17 cellular contexts compared by ENCODE assay signal in the genomic region with DNA sequence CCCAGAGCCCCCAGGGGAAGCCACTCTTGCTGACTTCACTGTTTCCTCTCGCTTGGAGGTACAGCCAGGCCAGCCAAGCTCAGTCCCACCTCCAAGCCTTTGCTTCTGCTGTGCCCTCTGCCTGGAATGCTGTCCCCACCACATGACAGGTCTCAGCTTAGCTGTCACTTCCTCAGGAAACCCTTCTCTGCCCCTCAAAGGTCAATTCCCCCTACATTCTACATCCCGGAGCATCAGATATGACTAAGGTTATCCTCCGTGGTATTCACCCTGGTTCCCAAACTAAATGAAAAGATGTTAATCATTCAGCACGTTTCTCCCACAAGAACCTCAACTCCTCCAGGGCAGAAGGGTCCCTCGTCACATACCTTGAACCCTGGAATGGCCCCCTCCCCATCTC. TPM values are rescaled to one million over a fixed set of nuclear protein-coding genes. Genes with fewer than 3 reads are reported as not detected.
DNase-seq lines count a peak whose midpoint lies in the region; ATAC-seq, FAIRE-seq and TF ChIP-seq lines count a peak whose summit lies in the region.
"Had no signal": no experiment of that assay in that cellular context is flagged by ENCODE, and none has a peak within 500 bp of the region (broad histone marks: within the 10 kb centered on the region; RNA-seq: fewer than 3 reads in every experiment).

No MANE protein-coding gene starts in this region.

- no peak for TF ChIP-seq CTCF in GM23338 (conservative IDR thresholded peaks at IDR 0.05; ENCODE audit: low read depth in 2 of 2)

- H2AFZ ChIP-seq in GM23338 = no peak overlapping the region

- H3K4me3 ChIP-seq in GM23338 = no peak overlapping the region
- H3K4me3 ChIP-seq: cardiac muscle cell, thoracic aorta had no signal

- peaks cover 32% of the 10 kb centered on the region for H4K20me1 ChIP-seq in GM23338 (replicated peaks; ENCODE audit: insufficient read depth)

- H3K27me3 ChIP-seq in GM23338 (ENCODE audit: insufficient read depth) = no peaks in the 10 kb centered on the region
- H3K27me3 ChIP-seq: cardiac muscle cell had no signal

- H3K27ac Mint-ChIP-seq in stimulated activated naive CD8-positive, alpha-beta T cell treated with anti-CD3 and anti-CD28 coated beads, Interleukin-15, amount 100 ng/mL, for 72 hours = peak overlapping the region; percentile 21 to 87
- no peak overlapping the region for H3K27ac Mint-ChIP-seq in GM23338
- H3K27ac Mint-ChIP-seq: activated naive CD8-positive, alpha-beta T cell had no signal

- H3K27me3 Mint-ChIP-seq in stimulated activated naive CD8-positive, alpha-beta T cell treated with anti-CD3 and anti-CD28 coated beads, Interleukin-15, amount 100 ng/mL, for 72 hours = peaks cover 8% of the 10 kb centered on the region
- H3K27me3 Mint-ChIP-seq in GM23338 (ENCODE audit: insufficient read depth, low read depth, poor library complexity) = peaks cover 22% of the 10 kb centered on the region
- H3K27me3 Mint-ChIP-seq in activated T-cell treated with anti-CD3 and anti-CD28 coated beads, Interleukin-2, amount 50 U/mL, for 4 hours (ENCODE audit: low read depth) = peaks cover 30% of the 10 kb centered on the region

- peaks cover 35% of the 10 kb centered on the region for H3K36me3 Mint-ChIP-seq in GM23338 (ENCODE audit: low read depth)
- no peaks in the 10 kb centered on the region for H3K36me3 Mint-ChIP-seq in activated T-cell treated with anti-CD3 and anti-CD28 coated beads, Interleukin-2, amount 50 U/mL, for 4 hours (ENCODE audit: insufficient read depth)
- H3K36me3 Mint-ChIP-seq: activated naive CD8-positive, alpha-beta T cell had no signal

- no peak for ATAC-seq in stimulated activated naive CD8-positive, alpha-beta T cell treated with anti-CD3 and anti-CD28 coated beads, Interleukin-15, amount 100 ng/mL, for 72 hours
- no peak for ATAC-seq in GM23338
- ATAC-seq in HG02759 (IDR thresholded peaks at IDR 0.05; ENCODE audit: unreplicated experiment) = no peak
- no peak for ATAC-seq in activated T-cell treated with anti-CD3 and anti-CD28 coated beads, Interleukin-2, amount 50 U/mL, for 4 hours

- FAIRE-seq in GM18507 (lab: Jason Lieb, UNC) = peak; percentile 62

- peaks cover 7% of the 10 kb centered on the region; the same call in 1 of the 2 replicates for H3K4me1 ChIP-seq in GM23338 (ENCODE audit: insufficient read depth)

- H3K9me3 Mint-ChIP-seq in stimulated activated naive CD8-positive, alpha-beta T cell treated with anti-CD3 and anti-CD28 coated beads, Interleukin-15, amount 100 ng/mL, for 72 hours = no peaks in the 10 kb centered on the region
- no peaks in the 10 kb centered on the region for H3K9me3 Mint-ChIP-seq in GM23338
- no peaks in the 10 kb centered on the region for H3K9me3 Mint-ChIP-seq in activated T-cell treated with anti-CD3 and anti-CD28 coated beads, Interleukin-2, amount 50 U/mL, for 4 hours

- no peaks in the 10 kb centered on the region for H3F3A ChIP-seq in GM23338 (replicated peaks; ENCODE audit: low read depth)

- H3K4me2 ChIP-seq in GM23338 = no peak overlapping the region

- no peak for DNase-seq in GM18507 (ENCODE audit: extremely low spot score, insufficient read length, low read depth)
- DNase-seq in MV-4-11 (lab: John Stamatoyannopoulos, UW) = peak; percentile 16
- peak; percentile 14 to 55 for DNase-seq in dermis microvascular lymphatic vessel endothelial cell (ENCODE audit: low read depth in 2 of 2)
- no peak for DNase-seq in stimulated activated naive CD8-positive, alpha-beta T cell treated with anti-CD3 and anti-CD28 coated beads, Interleukin-15, amount 100 ng/mL, for 72 hours
- no peak for DNase-seq in inferior parietal cortex (ENCODE audit: extremely low spot score)
- DNase-seq in GM23338 (ENCODE audit: low spot score) = no peak
- no peak for DNase-seq in activated T-cell treated with anti-CD3 and anti-CD28 coated beads, Interleukin-2, amount 50 U/mL, for 4 hours
- DNase-seq: activated CD4-positive, alpha-beta T cell treated with anti-CD3 and anti-CD28 coated beads for 48 hours; activated T-cell treated with anti-CD3 and anti-CD28 coated beads, Interleukin-2, amount 50 U/mL, for 1 hour; DMS79; HCEC 1CT; NCI-H1105 treated with DMSO at 0.1 percent for 48 hours; NCI-H2171 had no signal

- H3K36me3 ChIP-seq in GM23338 (ENCODE audit: insufficient read depth) = no peaks in the 10 kb centered on the region

- H3K4me1 Mint-ChIP-seq in stimulated activated naive CD8-positive, alpha-beta T cell treated with anti-CD3 and anti-CD28 coated beads, Interleukin-15, amount 100 ng/mL, for 72 hours = peaks cover 16% of the 10 kb centered on the region
- H3K4me1 Mint-ChIP-seq in GM23338 = peaks cover 12% of the 10 kb centered on the region
- peaks cover 5% of the 10 kb centered on the region for H3K4me1 Mint-ChIP-seq in activated T-cell treated with anti-CD3 and anti-CD28 coated beads, Interleukin-2, amount 50 U/mL, for 4 hours (ENCODE audit: low read depth)

- peaks cover 52% of the 10 kb centered on the region for H3K79me2 ChIP-seq in GM23338 (replicated peaks; ENCODE audit: insufficient read depth)

- no peaks in the 10 kb centered on the region for H3K9me2 ChIP-seq in GM23338 (ENCODE audit: insufficient read depth)

- no peak overlapping the region for H3K27ac ChIP-seq in GM23338 (ENCODE audit: low read depth)
- H3K27ac ChIP-seq: cardiac muscle cell, thoracic aorta had no signal

- H3K4me3 Mint-ChIP-seq in stimulated activated naive CD8-positive, alpha-beta T cell treated with anti-CD3 and anti-CD28 coated beads, Interleukin-15, amount 100 ng/mL, for 72 hours = no peak overlapping the region
- H3K4me3 Mint-ChIP-seq in GM23338 = no peak overlapping the region
- no peak overlapping the region for H3K4me3 Mint-ChIP-seq in activated T-cell treated with anti-CD3 and anti-CD28 coated beads, Interleukin-2, amount 50 U/mL, for 4 hours
- H3K4me3 Mint-ChIP-seq: activated naive CD8-positive, alpha-beta T cell had no signal

TF ChIP-seq in GM23338, 12 proteins besides CTCF, POLR2A, EP300 and RAD21 (continues in another document):
- TF ChIP-seq EZH2 (IDR thresholded peaks at IDR 0.05; ENCODE audit: low read depth, unreplicated experiment) (no peak), NANOG (IDR thresholded peaks at IDR 0.05; ENCODE audit: borderline replicate concordance) (no peak), ZNF114 (CRISPR knock-in tag; IDR thresholded peaks at IDR 0.05) (no peak), ETS1 (IDR thresholded peaks at IDR 0.05) (no peak)

RNA-seq across cellular contexts. Expression of gene PTPRS, which starts 53.5 kb away (rescaled TPM):
- 20.5 and 81.2 TPM in 2 replicates for total RNA-seq in dermis microvascular lymphatic vessel endothelial cell
- total RNA-seq in GM23338 (2014; rRNA removed; shearing (Covaris generic)) = 225 and 290 TPM in 2 replicates
- 20.6 and 20.7 TPM in 2 replicates for polyA plus RNA-seq in GM23338 (2016; fragmentation: Nextera tagmentation; extraction: Ambion mirVana)
- 1 to 10 TPM in 1 of 3 donors, under 1 TPM in 2; 0.79 to 1.3 (median 0.92) TPM for total RNA-seq in activated T-cell treated with anti-CD3 and anti-CD28 coated beads, Interleukin-2, amount 50 U/mL, for 4 hours

Comparison
In these comparisons a context has a peak if more than half of its experiments do, and no peak if none do; other contexts are left out.
1. DNase-seq: peak in MV-4-11 (single experiment) and dermis microvascular lymphatic vessel endothelial cell (2 of 2); none in GM18507 (single experiment), stimulated activated naive CD8-positive, alpha-beta T cell treated with anti-CD3 and anti-CD28 coated beads, Interleukin-15, amount 100 ng/mL, for 72 hours (0 of 2), inferior parietal cortex (single experiment), GM23338 (single experiment) and activated T-cell treated with anti-CD3 and anti-CD28 coated beads, Interleukin-2, amount 50 U/mL, for 4 hours (single experiment).